In genomic region chr5:96080557-96080956, GRCh38 we compare ENCODE assay signal across 1 cellular context.
TF ChIP-seq lines count a peak whose summit lies in the region.

No MANE protein-coding gene starts in this region.

TF ChIP-seq in SK-N-SH, 30 proteins besides CTCF, POLR2A, EP300 and RAD21 (continued from another document):
- TF ChIP-seq RCOR1 (IDR thresholded peaks at IDR 0.05; ENCODE audit: low read length), result no peak
- peak; percentile 65 for TF ChIP-seq JUND (IDR thresholded peaks at IDR 0.05)
- no peak for TF ChIP-seq MAX (IDR thresholded peaks at IDR 0.05; ENCODE audit: low read depth)
- TF ChIP-seq FOSL2 (IDR thresholded peaks at IDR 0.05; ENCODE audit: borderline replicate concordance, low read depth), result peak; percentile 66; the same call in 1 of the 2 replicates
